ENCODE assay signal across 1 cellular context in genomic region chr3:56494679-56495322, GRCh38.
TF ChIP-seq lines count a peak whose summit lies in the region.

No MANE protein-coding gene starts in this region.

TF ChIP-seq in K562, 482 proteins besides CTCF, POLR2A, EP300 and RAD21 (continued from another document and continues in another):
- TF ChIP-seq FOXP4 (CRISPR knock-in tag; IDR thresholded peaks at IDR 0.05; ENCODE audit: borderline replicate concordance): peak; percentile 74; the same call in 1 of the 2 replicates
- peak; percentile 99 for TF ChIP-seq REST (CRISPR knock-in tag; IDR thresholded peaks at IDR 0.05; ENCODE audit: low read depth)
- 0 out of 2 replicates have a peak, but pooled peaks have one; percentile 52 for TF ChIP-seq AFF4 (CRISPR knock-in tag; IDR thresholded peaks at IDR 0.05)
- no peak for TF ChIP-seq TCF3 (CRISPR knock-in tag; IDR thresholded peaks at IDR 0.05)
- TF ChIP-seq RBM22 (IDR thresholded peaks at IDR 0.05; ENCODE audit: low read depth, low read length, poor library complexity, severe bottlenecking): no peak
- TF ChIP-seq POLR2AphosphoS2 (IDR thresholded peaks at IDR 0.05; ENCODE audit: low read length): no peak
- TF ChIP-seq HMGXB4 (CRISPR knock-in tag; IDR thresholded peaks at IDR 0.05): no peak
- no peak for TF ChIP-seq ETS2 (tag; IDR thresholded peaks at IDR 0.05; ENCODE audit: borderline replicate concordance, poor library complexity, severe bottlenecking)
- no peak for TF ChIP-seq ZNF77 (CRISPR knock-in tag; IDR thresholded peaks at IDR 0.05)
- no peak for TF ChIP-seq GTF3C2 (IDR thresholded peaks at IDR 0.05; ENCODE audit: borderline replicate concordance, extremely low read depth, insufficient read length)
- peak; percentile 45; the same call in 1 of the 2 replicates for TF ChIP-seq JUND (IDR thresholded peaks at IDR 0.05; ENCODE audit: borderline replicate concordance, low read depth, low read length)
- peak; percentile 12; the same call in 1 of the 3 replicates for TF ChIP-seq JUND (tag; IDR thresholded peaks at IDR 0.05; ENCODE audit: borderline replicate concordance, low read depth, low read length)
- 0 out of 2 replicates have a peak, but pooled peaks have one; percentile 42 for TF ChIP-seq KLF6 (CRISPR knock-in tag; IDR thresholded peaks at IDR 0.05; ENCODE audit: borderline replicate concordance)
- no peak for TF ChIP-seq UBTF (IDR thresholded peaks at IDR 0.05; ENCODE audit: borderline replicate concordance in 1 of 2, low read depth in 2 of 2, low read length in 2 of 2)
- no peak for TF ChIP-seq ZNF274 (IDR thresholded peaks at IDR 0.05; ENCODE audit: borderline replicate concordance, low read depth, low read length)
- TF ChIP-seq EHMT2 (IDR thresholded peaks at IDR 0.05): peak; percentile 100
- no peak for TF ChIP-seq NR2C1 (IDR thresholded peaks at IDR 0.05)
- TF ChIP-seq NR2C1 (tag; IDR thresholded peaks at IDR 0.05): 0 out of 2 replicates have a peak, but pooled peaks have one; percentile 23
- TF ChIP-seq ETS1 (conservative IDR thresholded peaks at IDR 0.05; ENCODE audit: control insufficient read depth, low read depth, low read length): no peak
- TF ChIP-seq MCM7 (IDR thresholded peaks at IDR 0.05): no peak
- no peak for TF ChIP-seq ZFP36 (IDR thresholded peaks at IDR 0.05; ENCODE audit: low read depth, low read length, partially characterized antibody)
- peak; percentile 35; the same call in 1 of the 2 replicates for TF ChIP-seq VEZF1 (CRISPR knock-in tag; IDR thresholded peaks at IDR 0.05)
- TF ChIP-seq CREBBP (IDR thresholded peaks at IDR 0.05; ENCODE audit: low read depth, low read length): no peak
- no peak for TF ChIP-seq HMGN3 (IDR thresholded peaks at IDR 0.05; ENCODE audit: borderline replicate concordance, extremely low read depth, insufficient read length, low read depth, low read length)
- peak; percentile 72; the same call in 1 of the 2 replicates for TF ChIP-seq ZNF395 (CRISPR knock-in tag; IDR thresholded peaks at IDR 0.05)
- no peak for TF ChIP-seq KAT7 (CRISPR knock-in tag; IDR thresholded peaks at IDR 0.05; ENCODE audit: borderline replicate concordance)
- TF ChIP-seq ZC3H8 (IDR thresholded peaks at IDR 0.05): no peak
